26 cellular contexts compared by ENCODE assay signal in the genomic region with DNA sequence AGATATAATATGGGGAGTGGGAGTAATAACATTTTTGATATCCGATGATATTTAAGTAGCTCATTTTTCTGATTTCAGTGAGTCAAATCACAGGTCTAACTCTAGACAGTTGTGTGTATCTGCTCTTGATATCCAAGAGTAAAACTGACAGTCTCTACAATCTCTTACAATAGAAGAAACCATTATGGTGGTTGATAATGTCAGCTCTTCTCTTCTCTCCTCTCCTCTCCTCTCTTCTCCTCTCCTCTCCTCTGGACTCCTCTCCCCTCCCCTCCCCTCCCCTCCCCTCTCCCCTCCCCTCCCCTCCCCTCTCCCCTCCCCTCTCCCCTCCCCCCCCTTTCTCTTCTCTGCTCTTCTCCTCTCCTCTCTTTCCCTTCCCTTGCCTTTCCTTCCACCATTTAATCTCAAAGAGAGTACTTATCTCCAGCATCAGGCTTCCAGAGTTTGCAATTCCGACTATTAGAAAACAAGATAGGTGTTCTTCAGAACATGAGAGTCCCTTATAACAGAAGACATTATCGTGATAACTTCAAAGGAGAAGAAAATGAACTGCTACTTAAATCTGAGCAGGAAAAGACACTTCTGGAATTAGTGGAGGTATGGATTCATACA. TPM values are rescaled to one million over a fixed set of nuclear protein-coding genes. Genes with fewer than 3 reads are reported as not detected.
DNase-seq lines count a peak whose midpoint lies in the region; ATAC-seq, FAIRE-seq and TF ChIP-seq lines count a peak whose summit lies in the region.
"Had no signal": no experiment of that assay in that cellular context is flagged by ENCODE, and none has a peak within 500 bp of the region (broad histone marks: within the 10 kb centered on the region; RNA-seq: fewer than 3 reads in every experiment).

No MANE protein-coding gene starts in this region.

- peaks cover 20% of the 10 kb centered on the region for H3F3A ChIP-seq in MM.1S (ENCODE audit: insufficient read depth, low read length)

- no peaks in the 10 kb centered on the region for H3K9me1 ChIP-seq in K562 (ENCODE audit: control insufficient read depth, insufficient read depth, low read length)

- H2AFZ ChIP-seq in MM.1S (ENCODE audit: low read length) (no peak overlapping the region), K562 (ENCODE audit: low read depth, low read length) (no peak overlapping the region)
- H2AFZ ChIP-seq: GM23248 had no signal

- H3K36me3 ChIP-seq in MM.1S (replicated peaks; ENCODE audit: insufficient read depth, low read length) (no peaks in the 10 kb centered on the region), K562 (ENCODE audit: control insufficient read depth, insufficient read depth, low read length) (no peaks in the 10 kb centered on the region), right lobe of liver (peaks cover 0 to 72% (median 35%) of the 10 kb centered on the region in 4 donors)
- H3K36me3 ChIP-seq: BE2C; BLaER1 treated with 17β-estradiol and CSF1 and Interleukin-3, amounts not matched to agents 10 nM and 100 nM had no signal

- TF ChIP-seq POLR2A in K562 (conservative IDR thresholded peaks at IDR 0.05) = no peak
- no peak for TF ChIP-seq POLR2A in right lobe of liver (IDR thresholded peaks at IDR 0.05)

- no peak for DNase-seq in MM.1S
- DNase-seq in K562 (ENCODE audit: extremely low read depth in 1 of 4, low spot score in 3 of 4) = no peak
- DNase-seq in right lobe of liver = no peak
- DNase-seq in foreskin fibroblast = no peak
- DNase-seq: 8988T; ACHN; AML-193; BE2C; CD4-positive, alpha-beta T cell; CD8-positive, alpha-beta memory T cell; DMS 273 treated with DMSO at 0.1 percent for 48 hours; DMS79; EL; GDM1; GM23248; H7; HCEC 1CT had no signal

- CTCF ChIA-PET in K562 (lab: Yijun Ruan, JAX; ENCODE audit: low intra/inter-chr PET ratio) = no interaction called here

- WGBS in K562 (ENCODE audit: insufficient coverage, low coverage, missing lambda C conversion rate) = 4% methylated on average over 3 of the region's 3 CpGs
- 64% methylated on average over 3 of the region's 3 CpGs for WGBS in right lobe of liver (ENCODE audit: insufficient coverage, low coverage, low lambda C conversion rate, missing lambda C conversion rate)

- no peaks in the 10 kb centered on the region for H3K9me2 ChIP-seq in MM.1S (replicated peaks; ENCODE audit: insufficient read depth, low read length)

- H3K79me2 ChIP-seq in MM.1S (ENCODE audit: low read length) (no peaks in the 10 kb centered on the region), K562 (ENCODE audit: control insufficient read depth, insufficient read depth, low read length) (no peaks in the 10 kb centered on the region)

- H3K4me2 ChIP-seq in MM.1S (ENCODE audit: low read depth, low read length) (peak overlapping the region; percentile 98; the same call in 1 of the 2 replicates), K562 (ENCODE audit: insufficient read depth, low read length) (no peak overlapping the region)
- H3K4me2 ChIP-seq: A549; BLaER1 treated with 17β-estradiol and CSF1 and Interleukin-3, amounts not matched to agents 10 nM and 100 nM had no signal

- H3K27ac ChIP-seq in MM.1S (ENCODE audit: low read length) = peak overlapping the region; percentile 99; the same call in 1 of the 2 replicates
- H3K27ac ChIP-seq in K562 (ENCODE audit: extremely low read depth, low read depth, low read length) = no peak overlapping the region
- peak overlapping the region in 2 of 3 donors; percentile 81 to 83 for H3K27ac ChIP-seq in right lobe of liver
- H3K27ac ChIP-seq: A549; BLaER1 treated with 17β-estradiol and CSF1 and Interleukin-3, amounts not matched to agents 10 nM and 100 nM; GM23248 had no signal

- TF ChIP-seq CTCF in MM.1S (IDR thresholded peaks at IDR 0.05; ENCODE audit: low read length) (no peak), K562 (IDR thresholded peaks at IDR 0.05 in 2 of 3, conservative IDR thresholded peaks at IDR 0.05 in 1 of 3; ENCODE audit: insufficient read depth in 2 of 3, low read depth in 1 of 3, low read length in 3 of 3) (no peak), right lobe of liver (IDR thresholded peaks at IDR 0.05) (no peak), foreskin fibroblast (IDR thresholded peaks at IDR 0.05; ENCODE audit: low read depth, low read length) (no peak)

- H4K20me1 ChIP-seq in MM.1S (ENCODE audit: insufficient read depth, low read length) = no peaks in the 10 kb centered on the region
- no peaks in the 10 kb centered on the region for H4K20me1 ChIP-seq in K562 (replicated peaks; ENCODE audit: control insufficient read depth, insufficient read depth, low read length)
- H4K20me1 ChIP-seq: BLaER1 treated with 17β-estradiol and CSF1 and Interleukin-3, amounts not matched to agents 10 nM and 100 nM had no signal

- BruUV-seq in K562 (replicated peaks; lab: Mats Ljungman, UMichigan) = no TSS peak

- H3K27me3 ChIP-seq in MM.1S (replicated peaks; ENCODE audit: insufficient read depth, low read length) (no peaks in the 10 kb centered on the region), K562 (ENCODE audit: control insufficient read depth in 2 of 2, insufficient read depth in 2 of 2, low read length in 2 of 2) (no peaks in the 10 kb centered on the region), right lobe of liver (no peaks in the 10 kb centered on the region)
- H3K27me3 ChIP-seq: BE2C; BLaER1 treated with 17β-estradiol and CSF1 and Interleukin-3, amounts not matched to agents 10 nM and 100 nM had no signal

- TF ChIP-seq EP300 in K562 (IDR thresholded peaks at IDR 0.05; ENCODE audit: low read length) = no peak

- ATAC-seq in K562 (no peak), right lobe of liver (peak in 3 of 4 donors; percentile 2 to 4 (median 3)), GM18861 (IDR thresholded peaks at IDR 0.05; ENCODE audit: unreplicated experiment) (no peak), GM19395 (IDR thresholded peaks at IDR 0.05; ENCODE audit: unreplicated experiment) (no peak)
- ATAC-seq: A549, GM12878 had no signal

- TF ChIP-seq RAD21 in K562 (CRISPR knock-in tag; conservative IDR thresholded peaks at IDR 0.05 in 1 of 2, IDR thresholded peaks at IDR 0.05 in 1 of 2) = no peak

- POLR2A ChIA-PET in K562 (lab: Yijun Ruan, JAX) = no interaction called here

- H3K9me3 ChIP-seq in MM.1S (replicated peaks; ENCODE audit: insufficient read depth, low read length) = no peaks in the 10 kb centered on the region
- H3K9me3 ChIP-seq in K562 (replicated peaks; ENCODE audit: control insufficient read depth, insufficient read depth, low read depth, low read length) = no peaks in the 10 kb centered on the region
- H3K9me3 ChIP-seq in right lobe of liver = no peaks in the 10 kb centered on the region
- H3K9me3 ChIP-seq: A549; BE2C; BLaER1 treated with 17β-estradiol and CSF1 and Interleukin-3, amounts not matched to agents 10 nM and 100 nM had no signal

- FAIRE-seq in K562 (lab: Jason Lieb, UNC) = no peak
- FAIRE-seq: A549, D721Med, GM12878, GM18507, H1 had no signal

- in situ Hi-C loops in K562 (cut with MboI) = no loop called here

- H3K9ac ChIP-seq in MM.1S (ENCODE audit: low read length) = no peak overlapping the region
- H3K9ac ChIP-seq in K562 (ENCODE audit: insufficient read depth in 1 of 2, low read depth in 2 of 2, low read length in 2 of 2) = no peak overlapping the region
- H3K9ac ChIP-seq: BLaER1 treated with 17β-estradiol and CSF1 and Interleukin-3, amounts not matched to agents 10 nM and 100 nM; GM23248 had no signal

- H3K4me3 ChIP-seq in MM.1S (ENCODE audit: low read length) (no peak overlapping the region), K562 (no peak overlapping the region), right lobe of liver (peak overlapping the region in 1 of 3 donors; percentile 65), foreskin fibroblast (ENCODE audit: low read depth in 1 of 2, low read length in 2 of 2) (no peak overlapping the region)
- H3K4me3 ChIP-seq: A549; BLaER1 treated with 17β-estradiol and CSF1 and Interleukin-3, amounts not matched to agents 10 nM and 100 nM; GM12878; GM23248 had no signal

- H3K4me1 ChIP-seq in MM.1S (ENCODE audit: low read length) (peaks cover 22% of the 10 kb centered on the region), K562 (replicated peaks in 1 of 2; ENCODE audit: control insufficient read depth in 2 of 2, insufficient read depth in 2 of 2, low read length in 2 of 2) (no peaks in the 10 kb centered on the region), right lobe of liver (peaks cover 0 to 28% (median 3%) of the 10 kb centered on the region in 4 donors)
- H3K4me1 ChIP-seq: BE2C had no signal

- intact Hi-C loops in K562 (cut with micrococcal nuclease) (no loop called here), right lobe of liver (cut with DNase I) (no loop called here)

RNA-seq across cellular contexts. Expression of a gene that starts 6.2 kb away (rescaled TPM):
- not detected in 2 replicates for total RNA-seq in K562 (2011; cell fraction: chromatin; rRNA removed; ENCODE audit: low replicate concordance)
- total RNA-seq in K562 (2011; cell fraction: nucleolus; rRNA removed) = not detected in 2 replicates
- not detected in 2 replicates for total RNA-seq in K562 (2011; cell fraction: nucleoplasm; rRNA removed)
- 0.09 and 1.1 TPM in 2 replicates for total RNA-seq in K562 (2014; rRNA removed)
- total RNA-seq in K562 (2014; rRNA removed; fragmentation: Illumina TruSeq; extraction: Trizol) = 0.11 TPM in 1 of 2 replicates, not detected in the other
- 0.08 and 0.22 TPM in 2 replicates for total RNA-seq in K562 (2015; rRNA removed; fragmentation: Illumina TruSeq; extraction: Trizol)
- 0.40 and 0.47 TPM in 2 replicates for total RNA-seq in K562 (2021)
- not detected in 2 replicates for polyA plus RNA-seq in K562 (2011; rRNA removed)
- polyA plus RNA-seq in K562 (2011; cell fraction: cytosol; rRNA removed) = not detected in 2 replicates
- not detected in 2 replicates for polyA plus RNA-seq in K562 (2011; cell fraction: nucleus; rRNA removed)
- polyA plus RNA-seq in K562 (2012) = 0.29 and 4.2 TPM in 2 replicates
- polyA plus RNA-seq in K562 (2014; fragmentation: Illumina TruSeq; extraction: Trizol) = 0.08 and 0.13 TPM in 2 replicates
- under 1 TPM; 0.31 to 0.65 TPM for polyA plus RNA-seq in K562 (2014; fragmentation: Nextera tagmentation; extraction: Ambion mirVana)
- polyA plus RNA-seq in K562 (2014; rRNA removed) = 0.07 TPM in 1 of 2 replicates, not detected in the other
- not detected in 2 replicates for polyA minus RNA-seq in K562 (2011; rRNA and poly(A)+ RNA removed)
- not detected in 2 replicates for polyA minus RNA-seq in K562 (2011; cell fraction: cytosol; rRNA and poly(A)+ RNA removed)
- not detected in 2 replicates for polyA minus RNA-seq in K562 (2011; cell fraction: nucleus; rRNA and poly(A)+ RNA removed)
- 100 to 1,000 TPM; 158 to 634 (median 569) TPM for total RNA-seq in right lobe of liver
- total RNA-seq: CD4-positive, alpha-beta T cell; CD8-positive, alpha-beta memory T cell; GM23248; H1; H7 had no signal
- polyA plus RNA-seq: CD14-positive monocyte; CD8-positive, alpha-beta memory T cell; GM23248 had no signal

RNA-seq across cellular contexts. Expression of a gene that starts 43.6 kb away (rescaled TPM):
- not detected in 2 replicates for total RNA-seq in K562 (2011; cell fraction: chromatin; rRNA removed; ENCODE audit: low replicate concordance)
- total RNA-seq in K562 (2011; cell fraction: nucleolus; rRNA removed) = not detected in 2 replicates
- not detected in 2 replicates for total RNA-seq in K562 (2011; cell fraction: nucleoplasm; rRNA removed)
- total RNA-seq in K562 (2014; rRNA removed) (not detected in 2 replicates), K562 (2014; rRNA removed; fragmentation: Illumina TruSeq; extraction: Trizol) (not detected in 2 replicates), K562 (2015; rRNA removed; fragmentation: Illumina TruSeq; extraction: Trizol) (not detected in 2 replicates), K562 (2021) (not detected in 2 replicates), right lobe of liver (not detected)
- polyA plus RNA-seq in K562 (2011; rRNA removed) (not detected in 2 replicates), K562 (2014; fragmentation: Illumina TruSeq; extraction: Trizol) (not detected in 2 replicates), K562 (2014; fragmentation: Nextera tagmentation; extraction: Ambion mirVana) (not detected), K562 (2014; rRNA removed) (not detected in 2 replicates)
- polyA plus RNA-seq in K562 (2011; cell fraction: cytosol; rRNA removed) = not detected in 2 replicates
- not detected in 2 replicates for polyA plus RNA-seq in K562 (2011; cell fraction: nucleus; rRNA removed)
- polyA plus RNA-seq in K562 (2012) = not detected in 2 replicates
- not detected in 2 replicates for polyA minus RNA-seq in K562 (2011; rRNA and poly(A)+ RNA removed)
- not detected in 2 replicates for polyA minus RNA-seq in K562 (2011; cell fraction: cytosol; rRNA and poly(A)+ RNA removed)
- polyA minus RNA-seq in K562 (2011; cell fraction: nucleus; rRNA and poly(A)+ RNA removed) = not detected in 2 replicates
- total RNA-seq: CD4-positive, alpha-beta T cell; CD8-positive, alpha-beta memory T cell; GM12878; GM23248; H1; H7 had no signal
- polyA plus RNA-seq: A549; CD14-positive monocyte; CD8-positive, alpha-beta memory T cell; GM12878; GM23248; H1 had no signal

RNA-seq across cellular contexts. Expression of a gene that starts 43.9 kb away (rescaled TPM):
- total RNA-seq in K562 (2011; cell fraction: chromatin; rRNA removed; ENCODE audit: low replicate concordance) = not detected in 2 replicates
- not detected in 2 replicates for total RNA-seq in K562 (2011; cell fraction: nucleolus; rRNA removed)
- not detected in 2 replicates for total RNA-seq in K562 (2011; cell fraction: nucleoplasm; rRNA removed)
- total RNA-seq in K562 (2014; rRNA removed) (0.04 TPM in 1 of 2 replicates, not detected in the other), K562 (2014; rRNA removed; fragmentation: Illumina TruSeq; extraction: Trizol) (0.04 TPM in 1 of 2 replicates, not detected in the other), K562 (2015; rRNA removed; fragmentation: Illumina TruSeq; extraction: Trizol) (0.07 TPM in 1 of 2 replicates, not detected in the other), K562 (2021) (0.04 TPM in 1 of 2 replicates, not detected in the other), right lobe of liver (10 to 100 TPM; 23.8 to 44.7 (median 26.1) TPM)
- polyA plus RNA-seq in K562 (2011; rRNA removed) (0.03 TPM in 1 of 2 replicates, not detected in the other), K562 (2014; fragmentation: Illumina TruSeq; extraction: Trizol) (not detected in 2 replicates), K562 (2014; fragmentation: Nextera tagmentation; extraction: Ambion mirVana) (not detected), K562 (2014; rRNA removed) (not detected in 2 replicates)
- not detected in 2 replicates for polyA plus RNA-seq in K562 (2011; cell fraction: cytosol; rRNA removed)
- polyA plus RNA-seq in K562 (2011; cell fraction: nucleus; rRNA removed) = not detected in 2 replicates
- 0.03 and 0.28 TPM in 2 replicates for polyA plus RNA-seq in K562 (2012)
- polyA minus RNA-seq in K562 (2011; rRNA and poly(A)+ RNA removed) = not detected in 2 replicates
- polyA minus RNA-seq in K562 (2011; cell fraction: cytosol; rRNA and poly(A)+ RNA removed) = not detected in 2 replicates
- polyA minus RNA-seq in K562 (2011; cell fraction: nucleus; rRNA and poly(A)+ RNA removed) = not detected in 2 replicates

Comparison
In these comparisons a context has a peak if more than half of its experiments do, and no peak if none do; other contexts are left out.
1. ATAC-seq: peak in right lobe of liver (3 of 4); none in K562 (single experiment), GM18861 (single experiment) and GM19395 (single experiment).
2. RNA of a gene that starts 6.2 kb away (total RNA-seq): 158 to 634 TPM in right lobe of liver; 0.08 to 1.1 TPM in K562; every median in the first group is over 10 times any median in the second.
3. RNA of a gene that starts 43.9 kb away (total RNA-seq): 23.8 to 44.7 TPM in right lobe of liver; 0.04 to 0.07 TPM in K562; every median in the first group is over 10 times any median in the second.